Comparison of ENCODE assay signal across 21 cellular contexts in genomic region chr10:109937460-109937859, GRCh38. TPM values are rescaled to one million over a fixed set of nuclear protein-coding genes. Genes with fewer than 3 reads are reported as not detected.
DNase-seq lines count a peak whose midpoint lies in the region; ATAC-seq, FAIRE-seq and TF ChIP-seq lines count a peak whose summit lies in the region.
"Had no signal": no experiment of that assay in that cellular context is flagged by ENCODE, and none has a peak within 500 bp of the region (broad histone marks: within the 10 kb centered on the region; RNA-seq: fewer than 3 reads in every experiment).

No MANE protein-coding gene starts in this region.

- no peaks in the 10 kb centered on the region for H3K27me3 ChIP-seq in CD4-positive, alpha-beta T cell (ENCODE audit: control insufficient read depth, insufficient read depth, low read length)
- no peaks in the 10 kb centered on the region for H3K27me3 ChIP-seq in CD8-positive, alpha-beta T cell (ENCODE audit: insufficient read depth, low read length)
- H3K27me3 ChIP-seq: SJCRH30 had no signal

- DNase-seq in CD4-positive, alpha-beta T cell: no peak
- DNase-seq in CD8-positive, alpha-beta T cell: no peak
- peak; percentile 43 for DNase-seq in central memory CD4-positive, alpha-beta T cell
- DNase-seq in naive thymus-derived CD8-positive, alpha-beta T cell: no peak
- DNase-seq in stimulated activated effector memory CD8-positive, alpha-beta T cell treated with anti-CD3 and anti-CD28 coated beads, Interleukin-12 subunit alpha, Interleukin-12 subunit beta, amount 100 ng/mL, for 72 hours (ENCODE audit: low spot score in 2 of 2): no peak
- DNase-seq in GM12891 (ENCODE audit: insufficient read length, low spot score): no peak
- DNase-seq in D341Med (ENCODE audit: low spot score): no peak
- DNase-seq: C1 segment of cervical spinal cord, DMS53, H7, Karpas-422, NCI-H1092 treated with DMSO at 0.1 percent for 48 hours, NCI-H1436 treated with DMSO at 0.1 percent for 48 hours, NCI-H187 treated with DMSO at 0.1 percent for 48 hours, NCI-H2171 treated with DMSO at 0.1 percent for 48 hours, NCI-H524, NCI-H774, PC-3, SJCRH30 had no signal

- peaks cover 68% of the 10 kb centered on the region for H3K4me1 ChIP-seq in CD8-positive, alpha-beta T cell (ENCODE audit: insufficient read depth, low read length)

- TF ChIP-seq POLR2A in GM12891 (IDR thresholded peaks at IDR 0.05; ENCODE audit: low read depth, low read length): no peak

- no peak for FAIRE-seq in GM12891 (lab: Jason Lieb, UNC)
- FAIRE-seq: D721Med had no signal

- H3K27me3 Mint-ChIP-seq in CD4-positive, alpha-beta T cell: no peaks in the 10 kb centered on the region
- H3K27me3 Mint-ChIP-seq in CD8-positive, alpha-beta T cell (ENCODE audit: low read depth): no peaks in the 10 kb centered on the region
- H3K27me3 Mint-ChIP-seq in naive thymus-derived CD8-positive, alpha-beta T cell: no peaks in the 10 kb centered on the region

- H3K36me3 ChIP-seq in CD8-positive, alpha-beta T cell (ENCODE audit: insufficient read depth, low read length): no peaks in the 10 kb centered on the region
- H3K36me3 ChIP-seq: SJCRH30 had no signal

- H3K27ac Mint-ChIP-seq in CD4-positive, alpha-beta T cell: peak overlapping the region; percentile 31
- H3K27ac Mint-ChIP-seq in CD8-positive, alpha-beta T cell: peak overlapping the region; percentile 63
- peak overlapping the region; percentile 46 to 79 (median 65) for H3K27ac Mint-ChIP-seq in naive thymus-derived CD8-positive, alpha-beta T cell
- no peak overlapping the region for H3K27ac Mint-ChIP-seq in stimulated activated effector memory CD8-positive, alpha-beta T cell treated with anti-CD3 and anti-CD28 coated beads, Interleukin-12 subunit alpha, Interleukin-12 subunit beta, amount 100 ng/mL, for 72 hours

- no peak for ATAC-seq in CD4-positive, alpha-beta T cell (ENCODE audit: poor library complexity)
- no peak for ATAC-seq in CD8-positive, alpha-beta T cell
- no peak for ATAC-seq in naive thymus-derived CD8-positive, alpha-beta T cell
- ATAC-seq in stimulated activated effector memory CD8-positive, alpha-beta T cell treated with anti-CD3 and anti-CD28 coated beads, Interleukin-12 subunit alpha, Interleukin-12 subunit beta, amount 100 ng/mL, for 72 hours: no peak
- ATAC-seq: PC-3, SK-N-SH treated with all-trans-retinoic acid at 6 μM for 48 hours had no signal

- no peak for TF ChIP-seq CTCF in CD4-positive, alpha-beta T cell (IDR thresholded peaks at IDR 0.05)
- TF ChIP-seq CTCF in CD8-positive, alpha-beta T cell (IDR thresholded peaks at IDR 0.05): no peak

- H3K4me1 Mint-ChIP-seq in CD4-positive, alpha-beta T cell (ENCODE audit: low read depth): peaks cover 76% of the 10 kb centered on the region
- peaks cover 73% of the 10 kb centered on the region for H3K4me1 Mint-ChIP-seq in CD8-positive, alpha-beta T cell (ENCODE audit: low read depth)
- H3K4me1 Mint-ChIP-seq in naive thymus-derived CD8-positive, alpha-beta T cell: peaks cover 39 to 90% (median 76%) of the 10 kb centered on the region in 4 donors
- H3K4me1 Mint-ChIP-seq in stimulated activated effector memory CD8-positive, alpha-beta T cell treated with anti-CD3 and anti-CD28 coated beads, Interleukin-12 subunit alpha, Interleukin-12 subunit beta, amount 100 ng/mL, for 72 hours: peaks cover 35% of the 10 kb centered on the region

- no peak overlapping the region for H3K4me3 ChIP-seq in CD8-positive, alpha-beta T cell (ENCODE audit: low read depth, low read length)
- H3K4me3 ChIP-seq: SJCRH30 had no signal

- POLR2A ChIA-PET in CD4-positive, alpha-beta T cell (lab: Charles Lee): interaction anchor here (1.0 kb wide), 1 partner anchor 29 kb away, joined by 3 read pairs; no protein-coding TSS in a partner anchor
- POLR2A ChIA-PET in CD8-positive, alpha-beta T cell (lab: Charles Lee): interaction anchor here (1.2 kb wide), 1 partner anchor 172 kb away, joined by 3 read pairs; no protein-coding TSS in a partner anchor
- POLR2A ChIA-PET in naive thymus-derived CD8-positive, alpha-beta T cell (lab: Charles Lee): interaction anchor here (1.1 to 1.5 kb wide), 2 partner anchors 12 to 78 kb away, joined by 3 read pairs; no protein-coding TSS in a partner anchor

- H3K27ac ChIP-seq in CD4-positive, alpha-beta T cell (ENCODE audit: low read depth, low read length): no peak overlapping the region
- H3K27ac ChIP-seq in CD8-positive, alpha-beta T cell (ENCODE audit: low read depth, low read length): no peak overlapping the region
- H3K27ac ChIP-seq: SJCRH30 had no signal

- CTCF ChIA-PET in CD4-positive, alpha-beta T cell (lab: Charles Lee): no interaction called here
- CTCF ChIA-PET in CD8-positive, alpha-beta T cell (lab: Charles Lee): interaction anchor here (1.0 to 1.7 kb wide), 3 partner anchors 12 to 53 kb away, joined by 3 to 4 read pairs (median 4); no protein-coding TSS in a partner anchor

- H3K4me3 Mint-ChIP-seq in CD4-positive, alpha-beta T cell: peak overlapping the region; percentile 59
- H3K4me3 Mint-ChIP-seq in CD8-positive, alpha-beta T cell: no peak overlapping the region
- peak overlapping the region in 9 of 10 donors; percentile 11 to 60 (median 45) for H3K4me3 Mint-ChIP-seq in naive thymus-derived CD8-positive, alpha-beta T cell
- no peak overlapping the region for H3K4me3 Mint-ChIP-seq in stimulated activated effector memory CD8-positive, alpha-beta T cell treated with anti-CD3 and anti-CD28 coated beads, Interleukin-12 subunit alpha, Interleukin-12 subunit beta, amount 100 ng/mL, for 72 hours

- H3K9me3 ChIP-seq in CD4-positive, alpha-beta T cell (ENCODE audit: control insufficient read depth, low read length): no peaks in the 10 kb centered on the region
- H3K9me3 ChIP-seq in CD8-positive, alpha-beta T cell (ENCODE audit: low read length): no peaks in the 10 kb centered on the region
- H3K9me3 ChIP-seq: SJCRH30 had no signal

- H3K36me3 Mint-ChIP-seq in CD4-positive, alpha-beta T cell (ENCODE audit: low read depth): no peaks in the 10 kb centered on the region
- H3K36me3 Mint-ChIP-seq in CD8-positive, alpha-beta T cell: no peaks in the 10 kb centered on the region
- H3K36me3 Mint-ChIP-seq in naive thymus-derived CD8-positive, alpha-beta T cell: no peaks in the 10 kb centered on the region
- H3K36me3 Mint-ChIP-seq in stimulated activated effector memory CD8-positive, alpha-beta T cell treated with anti-CD3 and anti-CD28 coated beads, Interleukin-12 subunit alpha, Interleukin-12 subunit beta, amount 100 ng/mL, for 72 hours: no peaks in the 10 kb centered on the region

- H3K9me3 Mint-ChIP-seq in CD4-positive, alpha-beta T cell: no peaks in the 10 kb centered on the region
- H3K9me3 Mint-ChIP-seq in CD8-positive, alpha-beta T cell: no peaks in the 10 kb centered on the region
- no peaks in the 10 kb centered on the region for H3K9me3 Mint-ChIP-seq in naive thymus-derived CD8-positive, alpha-beta T cell
- no peaks in the 10 kb centered on the region for H3K9me3 Mint-ChIP-seq in stimulated activated effector memory CD8-positive, alpha-beta T cell treated with anti-CD3 and anti-CD28 coated beads, Interleukin-12 subunit alpha, Interleukin-12 subunit beta, amount 100 ng/mL, for 72 hours

- intact Hi-C loops in CD4-positive, alpha-beta T cell (cut with DNase I, micrococcal nuclease): loop anchor here in 1 of 2 experiments (5.0 kb wide), 1 partner anchor 40 kb away; no protein-coding TSS in a partner anchor
- intact Hi-C loops in CD8-positive, alpha-beta T cell (cut with DNase I, micrococcal nuclease): loop anchor here in 1 of 2 experiments (5.0 kb wide), 1 partner anchor 40 kb away; no protein-coding TSS in a partner anchor

TF ChIP-seq in GM12891, 5 proteins besides CTCF, POLR2A, EP300 and RAD21:
- no peak for TF ChIP-seq POU2F2 (IDR thresholded peaks at IDR 0.05; ENCODE audit: low read depth, low read length)
- no peak for TF ChIP-seq PAX5 (IDR thresholded peaks at IDR 0.05; ENCODE audit: insufficient read depth, low read length, severe bottlenecking)
- TF ChIP-seq TAF1 (IDR thresholded peaks at IDR 0.05; ENCODE audit: low read depth, low read length): no peak
- TF ChIP-seq POLR2AphosphoS5 (IDR thresholded peaks at IDR 0.05; ENCODE audit: low read depth, low read length): no peak
- TF ChIP-seq SPI1 (IDR thresholded peaks at IDR 0.05; ENCODE audit: low read depth, low read length): no peak

RNA-seq across cellular contexts. Expression of gene XPNPEP1, which starts 14.1 kb away (rescaled TPM):
- total RNA-seq in CD4-positive, alpha-beta T cell: 10 to 100 TPM; 50.3 to 54.3 TPM
- total RNA-seq in CD8-positive, alpha-beta T cell: 10 to 100 TPM; 50.4 to 54.7 TPM
- total RNA-seq in naive thymus-derived CD8-positive, alpha-beta T cell: 10 to 100 TPM; 42.2 to 42.3 TPM
- 10 to 100 TPM; 16.6 to 19.9 (median 18.7) TPM for polyA plus RNA-seq in naive thymus-derived CD8-positive, alpha-beta T cell
- 40.8 TPM for polyA plus RNA-seq in GM12891 (2012; ENCODE audit: low read depth, missing spikeins)

Comparison
In these comparisons a context has a peak if more than half of its experiments do, and no peak if none do; other contexts are left out.
1. H3K4me3 Mint-ChIP-seq: peak in CD4-positive, alpha-beta T cell (single experiment) and naive thymus-derived CD8-positive, alpha-beta T cell (9 of 10); none in CD8-positive, alpha-beta T cell (single experiment) and stimulated activated effector memory CD8-positive, alpha-beta T cell treated with anti-CD3 and anti-CD28 coated beads, Interleukin-12 subunit alpha, Interleukin-12 subunit beta, amount 100 ng/mL, for 72 hours (single experiment).